8 cellular contexts compared by ENCODE assay signal in the genomic region with DNA sequence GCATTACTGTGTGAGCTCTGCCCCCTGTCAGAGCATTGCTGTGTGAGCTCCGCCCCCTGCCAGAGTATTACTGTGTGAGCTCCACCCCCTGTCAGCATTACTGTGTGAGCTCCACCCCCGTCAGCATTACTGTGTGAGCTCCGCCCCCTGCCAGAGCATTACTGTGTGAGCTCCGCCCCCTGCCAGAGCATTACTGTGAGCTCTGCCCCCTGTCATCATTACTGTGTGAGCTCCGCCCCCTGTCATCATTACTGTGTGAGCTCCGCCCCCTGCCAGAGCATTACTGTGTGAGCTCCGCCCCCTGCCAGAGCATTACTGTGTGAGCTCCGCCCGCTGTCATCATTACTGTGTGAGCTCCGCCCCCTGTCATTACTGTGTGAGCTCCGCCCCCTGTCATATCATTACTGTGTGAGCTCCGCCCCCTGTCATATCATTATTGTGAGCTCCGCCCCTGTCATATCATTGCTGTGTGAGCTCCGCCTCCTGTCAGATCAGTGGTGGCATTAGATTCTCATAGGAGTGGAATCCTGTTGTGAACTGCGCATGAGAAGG. TPM values are rescaled to one million over a fixed set of nuclear protein-coding genes. Genes with fewer than 3 reads are reported as not detected.
DNase-seq lines count a peak whose midpoint lies in the region; ATAC-seq and TF ChIP-seq lines count a peak whose summit lies in the region.
"Not testable (repeated sequence)": the region's sequence is repeated elsewhere in the genome, so short reads cannot be mapped to it uniquely, and the experiment has no call there.

No MANE protein-coding gene starts in this region.

- POLR2A ChIA-PET in CD4-positive, alpha-beta memory T cell (lab: Charles Lee; ENCODE audit: partially characterized antibody) = not testable (repeated sequence)
- POLR2A ChIA-PET in activated CD8-positive, alpha-beta T cell treated with anti-CD3 and anti-CD28 coated beads for 36 hours (lab: Charles Lee) = interaction anchor here (0.6 kb wide), 1 partner anchor 179 kb away, joined by 3 read pairs; no protein-coding TSS in a partner anchor

- H3K27me3 Mint-ChIP-seq in CD4-positive, alpha-beta memory T cell; activated CD8-positive, alpha-beta T cell treated with anti-CD3 and anti-CD28 coated beads for 36 hours: not testable (repeated sequence)

- H3K4me3 ChIP-seq in CD4-positive, alpha-beta memory T cell (ENCODE audit: low read length in 2 of 2); Jurkat, Clone E6-1 (ENCODE audit: low read length); left ventricle myocardium inferior: not testable (repeated sequence)

- DNase-seq in CD4-positive, alpha-beta memory T cell = peak; percentile 18 to 54 (median 35)
- peak; percentile 44 for DNase-seq in Jurkat, Clone E6-1 (ENCODE audit: low read depth, low spot score)
- peak; percentile 86 for DNase-seq in SK-MEL-5 (ENCODE audit: low read depth, low spot score)
- DNase-seq in activated CD8-positive, alpha-beta T cell treated with anti-CD3 and anti-CD28 coated beads for 36 hours = peak; percentile 84
- DNase-seq in amniotic epithelial cell (ENCODE audit: low read depth) = peak; percentile 38
- DNase-seq in left ventricle myocardium inferior = not testable (repeated sequence)
- DNase-seq in sciatic nerve (ENCODE audit: low spot score) = peak; percentile 59
- peak; percentile 83 for DNase-seq in stimulated activated CD8-positive, alpha-beta memory T cell treated with anti-CD3 and anti-CD28 coated beads, Interleukin-4, amount 100 ng/mL, for 48 hours

- in situ Hi-C loops in SK-MEL-5 (cut with HindIII; ENCODE audit: low pct_unique_long_range_greater_than_20kb, low sequenced_read_pairs) = not testable (repeated sequence)

- peak overlapping the region in 4 of 7 donors; percentile 17 to 84 (median 54) for H3K27ac Mint-ChIP-seq in CD4-positive, alpha-beta memory T cell
- H3K27ac Mint-ChIP-seq in activated CD8-positive, alpha-beta T cell treated with anti-CD3 and anti-CD28 coated beads for 36 hours = not testable (repeated sequence)

- not testable (repeated sequence) for H3K4me3 Mint-ChIP-seq in CD4-positive, alpha-beta memory T cell; activated CD8-positive, alpha-beta T cell treated with anti-CD3 and anti-CD28 coated beads for 36 hours

- not testable (repeated sequence) for H3K9me3 ChIP-seq in CD4-positive, alpha-beta memory T cell (ENCODE audit: control insufficient read depth in 1 of 2, low read length in 2 of 2); left ventricle myocardium inferior (replicated peaks)

- ATAC-seq in activated CD8-positive, alpha-beta T cell treated with anti-CD3 and anti-CD28 coated beads for 36 hours = peak; percentile 73
- not testable (repeated sequence) for ATAC-seq in sciatic nerve

- peaks cover 41 to 53% of the 10 kb centered on the region in 2 donors for H3K36me3 Mint-ChIP-seq in CD4-positive, alpha-beta memory T cell
- peaks cover 53% of the 10 kb centered on the region for H3K36me3 Mint-ChIP-seq in activated CD8-positive, alpha-beta T cell treated with anti-CD3 and anti-CD28 coated beads for 36 hours (ENCODE audit: low read depth)

- not testable (repeated sequence) for H3K27ac ChIP-seq in CD4-positive, alpha-beta memory T cell (ENCODE audit: low read depth, low read length)
- H3K27ac ChIP-seq in left ventricle myocardium inferior (replicated peaks) = peak overlapping the region; percentile 67

- CTCF ChIA-PET in CD4-positive, alpha-beta memory T cell (lab: Charles Lee; ENCODE audit: partially characterized antibody) = not testable (repeated sequence)
- CTCF ChIA-PET in activated CD8-positive, alpha-beta T cell treated with anti-CD3 and anti-CD28 coated beads for 36 hours (lab: Charles Lee) = interaction anchor here (0.6 to 0.7 kb wide), 2 partner anchors 393 to 532 kb away, joined by 3 read pairs; no protein-coding TSS in a partner anchor

- H3K27me3 ChIP-seq in CD4-positive, alpha-beta memory T cell (ENCODE audit: insufficient read depth, low read length); left ventricle myocardium inferior (ENCODE audit: low read depth): not testable (repeated sequence)

- TF ChIP-seq CTCF in activated CD8-positive, alpha-beta T cell treated with anti-CD3 and anti-CD28 coated beads for 36 hours (IDR thresholded peaks at IDR 0.05); left ventricle myocardium inferior (IDR thresholded peaks at IDR 0.05; ENCODE audit: borderline replicate concordance): not testable (repeated sequence)

- H3K4me1 Mint-ChIP-seq in CD4-positive, alpha-beta memory T cell = not testable (repeated sequence)
- H3K4me1 Mint-ChIP-seq in activated CD8-positive, alpha-beta T cell treated with anti-CD3 and anti-CD28 coated beads for 36 hours (ENCODE audit: low read depth) = peaks cover 20% of the 10 kb centered on the region

- H3K9me3 Mint-ChIP-seq in CD4-positive, alpha-beta memory T cell; activated CD8-positive, alpha-beta T cell treated with anti-CD3 and anti-CD28 coated beads for 36 hours: not testable (repeated sequence)

- intact Hi-C loops in CD4-positive, alpha-beta memory T cell (cut with micrococcal nuclease); activated CD8-positive, alpha-beta T cell treated with anti-CD3 and anti-CD28 coated beads for 36 hours (cut with micrococcal nuclease); left ventricle myocardium inferior (cut with micrococcal nuclease); sciatic nerve (cut with DNase I): not testable (repeated sequence)

- peaks cover 22% of the 10 kb centered on the region for H3K36me3 ChIP-seq in CD4-positive, alpha-beta memory T cell (ENCODE audit: insufficient read depth, low read length)
- H3K36me3 ChIP-seq in left ventricle myocardium inferior = peaks cover 58% of the 10 kb centered on the region

- not testable (repeated sequence) for H3K4me1 ChIP-seq in CD4-positive, alpha-beta memory T cell (ENCODE audit: insufficient read depth, low read length)
- peaks cover 23% of the 10 kb centered on the region for H3K4me1 ChIP-seq in left ventricle myocardium inferior

RNA-seq across cellular contexts. Expression of a gene that starts 33.5 kb away (rescaled TPM):
- 10 to 100 TPM in 1 of 2 experiments, 1 to 10 TPM in 1; 9.9 to 12.5 TPM for total RNA-seq in CD4-positive, alpha-beta memory T cell
- polyA plus RNA-seq in CD4-positive, alpha-beta memory T cell = under 1 TPM; 0.54 to 0.70 TPM
- not detected for polyA plus RNA-seq in Jurkat, Clone E6-1 (2012; ENCODE audit: insufficient read depth, insufficient read length)
- not detected in 2 replicates for total RNA-seq in SK-MEL-5 (2014; rRNA removed; shearing (Covaris generic))
- 0.11 and 0.44 TPM in 2 replicates for polyA plus RNA-seq in SK-MEL-5 (2015; cell fraction: cytosol; rRNA removed)
- 0.53 and 1.3 TPM in 2 replicates for polyA plus RNA-seq in SK-MEL-5 (2015; cell fraction: nucleus; rRNA removed)
- under 1 TPM; 0.20 to 0.65 TPM for total RNA-seq in activated CD8-positive, alpha-beta T cell treated with anti-CD3 and anti-CD28 coated beads for 36 hours
- total RNA-seq in left ventricle myocardium inferior = 4.7 TPM
- 28.7 TPM for total RNA-seq in sciatic nerve
